1 cellular context compared by ENCODE assay signal in genomic region chr9:135489188-135489918, GRCh38.
TF ChIP-seq lines count a peak whose summit lies in the region.

No MANE protein-coding gene starts in this region.

TF ChIP-seq in IMR-90, 13 proteins besides CTCF, POLR2A, EP300 and RAD21 (continued from another document):
- TF ChIP-seq USF2 (IDR thresholded peaks at IDR 0.05; ENCODE audit: low read depth, low read length) (no peak), RFX5 (IDR thresholded peaks at IDR 0.05; ENCODE audit: low read depth, low read length) (no peak), SMC3 (IDR thresholded peaks at IDR 0.05; ENCODE audit: low read depth, low read length) (no peak), NFE2L2 (IDR thresholded peaks at IDR 0.05; ENCODE audit: low read depth, low read length) (no peak), MAFK (IDR thresholded peaks at IDR 0.05; ENCODE audit: low read depth, low read length) (no peak), MAZ (IDR thresholded peaks at IDR 0.05; ENCODE audit: borderline replicate concordance, low read depth, low read length) (no peak), FOS (IDR thresholded peaks at IDR 0.05; ENCODE audit: low read depth, low read length) (no peak), RCOR1 (IDR thresholded peaks at IDR 0.05; ENCODE audit: insufficient replicate concordance, low read length) (no peak)
